In the genomic region with DNA sequence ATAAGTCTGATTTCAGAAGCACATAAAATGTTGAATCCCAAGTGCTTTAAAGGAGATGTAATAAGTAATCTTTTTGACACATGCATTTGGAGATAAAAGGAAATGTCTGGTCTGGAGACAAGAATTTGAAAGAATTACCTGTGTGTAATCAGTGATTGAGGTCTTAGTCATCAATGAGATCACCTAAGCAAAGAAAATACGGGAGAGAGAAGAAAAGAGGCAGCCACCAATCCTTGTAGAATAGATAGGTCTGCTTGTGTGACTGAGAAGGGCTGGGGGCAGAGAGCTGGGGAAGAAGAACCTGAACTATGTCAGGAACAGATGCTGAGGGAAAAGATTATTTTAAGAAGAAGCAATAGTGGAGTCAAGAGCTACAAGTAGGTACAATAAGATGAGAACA, we compare ENCODE assay signal across 21 cellular contexts. TPM values are rescaled to one million over a fixed set of nuclear protein-coding genes. Genes with fewer than 3 reads are reported as not detected.
"Had no signal": no experiment of that assay in that cellular context is flagged by ENCODE, and none has a peak within 500 bp of the region (broad histone marks: within the 10 kb centered on the region; RNA-seq: fewer than 3 reads in every experiment).

No MANE protein-coding gene starts in this region.

- DNase-seq: activated CD4-positive, alpha-beta memory T cell treated with anti-CD3 and anti-CD28 coated beads, Interleukin-2, amount 10 ng/mL, durations not matched to agents 7 days and 5 days; activated gamma-delta T cell; activated T-cell treated with anti-CD3 and anti-CD28 coated beads, Interleukin-2, amount 50 U/mL, for 24 hours; amniotic stem cell; central memory CD4-positive, alpha-beta T cell; esophagus squamous epithelium; glutamatergic neuron; immature natural killer cell; psoas muscle; sigmoid colon; spleen; stimulated activated naive CD8-positive, alpha-beta T cell treated with anti-CD3 and anti-CD28 coated beads, Interleukin-15, amount 100 ng/mL, for 72 hours; T-helper 1 cell; T1000; testis had no signal

- H3K4me1 ChIP-seq: esophagus squamous epithelium, psoas muscle, sigmoid colon, spleen, testis had no signal

- H3K4me3 ChIP-seq: coronary artery, esophagus squamous epithelium, lung, psoas muscle, sigmoid colon, spleen, testis had no signal

- H3K27me3 ChIP-seq: esophagus squamous epithelium, sigmoid colon, testis had no signal

- H3K27ac ChIP-seq: coronary artery, esophagus squamous epithelium, psoas muscle, sigmoid colon, spleen, testis had no signal

- H3K9me3 ChIP-seq: esophagus squamous epithelium, psoas muscle, sigmoid colon, spleen, testis had no signal

- H3K36me3 ChIP-seq: esophagus squamous epithelium, sigmoid colon, spleen had no signal

RNA-seq across cellular contexts. Expression of a gene that starts 49.3 kb away (rescaled TPM):
- total RNA-seq: activated CD4-positive, alpha-beta memory T cell treated with anti-CD3 and anti-CD28 coated beads, Interleukin-2, amount 10 ng/mL, durations not matched to agents 7 days and 5 days; fibroblast of villous mesenchyme; neural crest cell; osteocyte; psoas muscle; sigmoid colon; spleen; ureter had no signal
- polyA plus RNA-seq: immature natural killer cell, psoas muscle, spleen had no signal
